In genomic region chr12:31051692-31052091, GRCh38 we compare ENCODE assay signal across 8 cellular contexts. TPM values are rescaled to one million over a fixed set of nuclear protein-coding genes. Genes with fewer than 3 reads are reported as not detected.
DNase-seq lines count a peak whose midpoint lies in the region; ATAC-seq lines count a peak whose summit lies in the region.
"Not testable (repeated sequence)": the region's sequence is repeated elsewhere in the genome, so short reads cannot be mapped to it uniquely, and the experiment has no call there.

No MANE protein-coding gene starts in this region.

- peak overlapping the region; percentile 19 for H3K4me3 Mint-ChIP-seq in activated CD8-positive, alpha-beta T cell treated with anti-CD3 and anti-CD28 coated beads, Interleukin-2, amount 10 ng/mL, durations not matched to agents 7 days and 5 days
- not testable (repeated sequence) for H3K4me3 Mint-ChIP-seq in central memory CD8-positive, alpha-beta T cell

- POLR2A ChIA-PET in activated CD8-positive, alpha-beta T cell treated with anti-CD3 and anti-CD28 coated beads, Interleukin-2, amount 10 ng/mL, durations not matched to agents 7 days and 5 days (lab: Charles Lee), result not testable (repeated sequence)

- not testable (repeated sequence) for H3K9me3 ChIP-seq in KOPT-K1 (ENCODE audit: insufficient read depth, low read length, poor library complexity, severe bottlenecking)

- H3K27ac ChIP-seq in KOPT-K1 (ENCODE audit: low read depth, low read length, poor library complexity, severe bottlenecking), result peak overlapping the region; percentile 50

- H3K4me1 Mint-ChIP-seq in activated CD8-positive, alpha-beta T cell treated with anti-CD3 and anti-CD28 coated beads, Interleukin-2, amount 10 ng/mL, durations not matched to agents 7 days and 5 days (ENCODE audit: low read depth), result peaks cover 23% of the 10 kb centered on the region
- H3K4me1 Mint-ChIP-seq in central memory CD8-positive, alpha-beta T cell, result not testable (repeated sequence)

- H3K36me3 Mint-ChIP-seq in activated CD8-positive, alpha-beta T cell treated with anti-CD3 and anti-CD28 coated beads, Interleukin-2, amount 10 ng/mL, durations not matched to agents 7 days and 5 days (ENCODE audit: low read depth); central memory CD8-positive, alpha-beta T cell (ENCODE audit: insufficient read depth): not testable (repeated sequence)

- H3K36me3 ChIP-seq in KOPT-K1 (ENCODE audit: insufficient read depth, low read length), result not testable (repeated sequence)

- H3K27ac Mint-ChIP-seq in activated CD8-positive, alpha-beta T cell treated with anti-CD3 and anti-CD28 coated beads, Interleukin-2, amount 10 ng/mL, durations not matched to agents 7 days and 5 days, result peak overlapping the region; percentile 64
- H3K27ac Mint-ChIP-seq in central memory CD8-positive, alpha-beta T cell (ENCODE audit: low read depth), result not testable (repeated sequence)

- not testable (repeated sequence) for H3K27me3 Mint-ChIP-seq in activated CD8-positive, alpha-beta T cell treated with anti-CD3 and anti-CD28 coated beads, Interleukin-2, amount 10 ng/mL, durations not matched to agents 7 days and 5 days (ENCODE audit: low read depth); central memory CD8-positive, alpha-beta T cell

- not testable (repeated sequence) for H3K9me3 Mint-ChIP-seq in activated CD8-positive, alpha-beta T cell treated with anti-CD3 and anti-CD28 coated beads, Interleukin-2, amount 10 ng/mL, durations not matched to agents 7 days and 5 days (ENCODE audit: insufficient read depth); central memory CD8-positive, alpha-beta T cell

- CTCF ChIA-PET in activated CD8-positive, alpha-beta T cell treated with anti-CD3 and anti-CD28 coated beads, Interleukin-2, amount 10 ng/mL, durations not matched to agents 7 days and 5 days (lab: Charles Lee), result not testable (repeated sequence)

- DNase-seq in activated CD8-positive, alpha-beta T cell treated with anti-CD3 and anti-CD28 coated beads, Interleukin-2, amount 10 ng/mL, durations not matched to agents 7 days and 5 days, result peak; percentile 47
- not testable (repeated sequence) for DNase-seq in central memory CD8-positive, alpha-beta T cell (ENCODE audit: low spot score in 2 of 2)
- peak; percentile 69 for DNase-seq in stimulated activated CD8-positive, alpha-beta memory T cell treated with anti-CD3 and anti-CD28 coated beads, Interleukin-4, amount 100 ng/mL, for 48 hours

- ATAC-seq in GM18502 (IDR thresholded peaks at IDR 0.05; ENCODE audit: poor library complexity, unreplicated experiment) (peak; percentile 83), GM19397 (IDR thresholded peaks at IDR 0.05; ENCODE audit: unreplicated experiment) (peak; percentile 79), HG02588 (IDR thresholded peaks at IDR 0.05; ENCODE audit: unreplicated experiment) (peak; percentile 83), HG03097 (IDR thresholded peaks at IDR 0.05; ENCODE audit: low FRiP score, unreplicated experiment) (peak; percentile 80)
- ATAC-seq in activated CD8-positive, alpha-beta T cell treated with anti-CD3 and anti-CD28 coated beads, Interleukin-2, amount 10 ng/mL, durations not matched to agents 7 days and 5 days, result peak; percentile 77
- ATAC-seq in central memory CD8-positive, alpha-beta T cell (replicated peaks; ENCODE audit: extremely low read depth, poor library complexity, severe bottlenecking), result peak; percentile 36

RNA-seq across cellular contexts. Expression of gene DDX11, which starts 22.0 kb away (rescaled TPM):
- 100 to 1,000 TPM; 184 to 193 TPM for total RNA-seq in activated CD8-positive, alpha-beta T cell treated with anti-CD3 and anti-CD28 coated beads, Interleukin-2, amount 10 ng/mL, durations not matched to agents 7 days and 5 days
